In genomic region chr17:76104140-76104895, GRCh38 we compare ENCODE assay signal across 8 cellular contexts. TPM values are rescaled to one million over a fixed set of nuclear protein-coding genes. Genes with fewer than 3 reads are reported as not detected.
A peak's percentile ranks its signal among the peaks of the same experiment; 100 is the strongest.
DNase-seq lines count a peak whose midpoint lies in the region; FAIRE-seq and TF ChIP-seq lines count a peak whose summit lies in the region.

No MANE protein-coding gene starts in this region.

- DNase-seq in SJSA1 (ENCODE audit: low read depth in 1 of 2, low spot score in 2 of 2) (no peak), fibroblast of lung (ENCODE audit: low read depth in 2 of 2) (no peak), RCC 7860 (ENCODE audit: low spot score) (no peak), DMS79 treated with DMSO at 0.1 percent for 48 hours (lab: John Stamatoyannopoulos, UW) (no peak), NCI-H82 (lab: John Stamatoyannopoulos, UW) (no peak), NCI-H187 (lab: John Stamatoyannopoulos, UW) (no peak)

- H3K9ac ChIP-seq in fibroblast of lung (ENCODE audit: insufficient read depth, low read length) (no peak overlapping the region), rectal smooth muscle tissue (ENCODE audit: low read length) (no peak overlapping the region)

- no peaks in the 10 kb centered on the region for H4K20me1 ChIP-seq in fibroblast of lung (ENCODE audit: control insufficient read depth, extremely low read depth, insufficient read depth, low read length)

- H3K9me3 ChIP-seq in SJSA1 (replicated peaks) (no peaks in the 10 kb centered on the region), fibroblast of lung (ENCODE audit: control insufficient read depth, insufficient read depth, low read depth, low read length) (no peaks in the 10 kb centered on the region)

- peak overlapping the region; percentile 79 for H3K4me2 ChIP-seq in fibroblast of lung (ENCODE audit: extremely low read depth, insufficient read depth, low read length)

- H3K27me3 ChIP-seq in SJSA1 (replicated peaks) (no peaks in the 10 kb centered on the region), fibroblast of lung (ENCODE audit: control insufficient read depth, insufficient read depth, low read length) (no peaks in the 10 kb centered on the region), rectal smooth muscle tissue (ENCODE audit: control insufficient read depth, insufficient read depth, low read length) (no peaks in the 10 kb centered on the region)

- H3K4me1 ChIP-seq in SJSA1 (replicated peaks) (peaks cover 18% of the 10 kb centered on the region), fibroblast of lung (ENCODE audit: control insufficient read depth, extremely low read depth, insufficient read depth, low read length) (peaks cover 3% of the 10 kb centered on the region), rectal smooth muscle tissue (ENCODE audit: control insufficient read depth, insufficient read depth, low read length) (peaks cover 5% of the 10 kb centered on the region)

- no peak for TF ChIP-seq CTCF in fibroblast of lung (conservative IDR thresholded peaks at IDR 0.05 in 1 of 2, IDR thresholded peaks at IDR 0.05 in 1 of 2; ENCODE audit: low read depth in 1 of 2, low read length in 2 of 2)

- H2AFZ ChIP-seq in fibroblast of lung (ENCODE audit: low read length), result peak overlapping the region; percentile 84

- no peak for FAIRE-seq in RCC 7860 (lab: Jason Lieb, UNC)

- H3K79me2 ChIP-seq in fibroblast of lung (ENCODE audit: control insufficient read depth, insufficient read depth, low read length), result peaks cover 15% of the 10 kb centered on the region

- H3K36me3 ChIP-seq in SJSA1, result peaks cover 35% of the 10 kb centered on the region
- peaks cover 5% of the 10 kb centered on the region for H3K36me3 ChIP-seq in fibroblast of lung (ENCODE audit: control insufficient read depth, insufficient read depth, low read length)
- peaks cover 8% of the 10 kb centered on the region for H3K36me3 ChIP-seq in rectal smooth muscle tissue (ENCODE audit: control insufficient read depth, insufficient read depth, low read length)

- H3K4me3 ChIP-seq in GM08714 (ENCODE audit: low read length), result peak overlapping the region; percentile 79; the same call in 1 of the 2 replicates
- H3K4me3 ChIP-seq in SJSA1, result peak overlapping the region; percentile 60
- peak overlapping the region; percentile 63 to 90 (median 82) for H3K4me3 ChIP-seq in fibroblast of lung (replicated peaks in 1 of 4; ENCODE audit: control extremely low read depth in 1 of 4, insufficient read depth in 1 of 4, low read depth in 3 of 4, low read length in 4 of 4)
- peak overlapping the region; percentile 83 for H3K4me3 ChIP-seq in rectal smooth muscle tissue (ENCODE audit: low read length)

- H3K27ac ChIP-seq in SJSA1, result peak overlapping the region; percentile 52
- H3K27ac ChIP-seq in fibroblast of lung (ENCODE audit: insufficient read depth, low read length), result peak overlapping the region; percentile 75
- peak overlapping the region; percentile 75 for H3K27ac ChIP-seq in rectal smooth muscle tissue (ENCODE audit: low read depth, low read length)

RNA-seq across cellular contexts. Expression of gene EXOC7, which starts 0.7 kb away (rescaled TPM):
- total RNA-seq in SJSA1 (2014; rRNA removed; shearing (Covaris generic)), result 98.2 and 133 TPM in 2 replicates
- 76.8 and 88.8 TPM in 2 replicates for total RNA-seq in fibroblast of lung
- 66.8 and 85.4 TPM in 2 replicates for polyA plus RNA-seq in fibroblast of lung
- 97.3 and 104 TPM in 2 replicates for polyA plus RNA-seq in fibroblast of lung (2012)
- 224 and 247 TPM in 2 replicates for polyA minus RNA-seq in fibroblast of lung (ENCODE audit: low replicate concordance)

RNA-seq across cellular contexts. Expression of gene ZACN, which starts 25.3 kb away (rescaled TPM):
- total RNA-seq in SJSA1 (2014; rRNA removed; shearing (Covaris generic)), result not detected in 2 replicates
- total RNA-seq in fibroblast of lung, result not detected in 2 replicates
- not detected in 2 replicates for polyA plus RNA-seq in fibroblast of lung
- 1.9 and 12.7 TPM in 2 replicates for polyA plus RNA-seq in fibroblast of lung (2012)
- not detected in 2 replicates for polyA minus RNA-seq in fibroblast of lung (ENCODE audit: low replicate concordance)

RNA-seq across cellular contexts. Expression of gene GALR2, which starts 29.7 kb away (rescaled TPM):
- total RNA-seq in SJSA1 (2014; rRNA removed; shearing (Covaris generic)), result 0.18 TPM in 1 of 2 replicates, not detected in the other
- total RNA-seq in fibroblast of lung, result not detected in 2 replicates
- not detected in 2 replicates for polyA plus RNA-seq in fibroblast of lung
- not detected in 2 replicates for polyA plus RNA-seq in fibroblast of lung (2012)
- not detected in 2 replicates for polyA minus RNA-seq in fibroblast of lung (ENCODE audit: low replicate concordance)

RNA-seq across cellular contexts. Expression of gene SRP68, which starts 32.0 kb away (rescaled TPM):
- total RNA-seq in SJSA1 (2014; rRNA removed; shearing (Covaris generic)), result 38.4 and 48.1 TPM in 2 replicates
- 23.6 and 34.0 TPM in 2 replicates for total RNA-seq in fibroblast of lung
- 68.6 and 81.5 TPM in 2 replicates for polyA plus RNA-seq in fibroblast of lung
- polyA plus RNA-seq in fibroblast of lung (2012), result 65.3 and 82.5 TPM in 2 replicates
- polyA minus RNA-seq in fibroblast of lung (ENCODE audit: low replicate concordance), result 52.1 and 88.8 TPM in 2 replicates

RNA-seq across cellular contexts. Expression of gene FOXJ1, which starts 36.7 kb away (rescaled TPM):
- not detected in 2 replicates for total RNA-seq in SJSA1 (2014; rRNA removed; shearing (Covaris generic))
- not detected in 2 replicates for total RNA-seq in fibroblast of lung
- polyA plus RNA-seq in fibroblast of lung, result not detected in 2 replicates
- polyA plus RNA-seq in fibroblast of lung (2012), result not detected in 2 replicates
- not detected in 2 replicates for polyA minus RNA-seq in fibroblast of lung (ENCODE audit: low replicate concordance)
